8 cellular contexts compared by ENCODE assay signal in the genomic region with DNA sequence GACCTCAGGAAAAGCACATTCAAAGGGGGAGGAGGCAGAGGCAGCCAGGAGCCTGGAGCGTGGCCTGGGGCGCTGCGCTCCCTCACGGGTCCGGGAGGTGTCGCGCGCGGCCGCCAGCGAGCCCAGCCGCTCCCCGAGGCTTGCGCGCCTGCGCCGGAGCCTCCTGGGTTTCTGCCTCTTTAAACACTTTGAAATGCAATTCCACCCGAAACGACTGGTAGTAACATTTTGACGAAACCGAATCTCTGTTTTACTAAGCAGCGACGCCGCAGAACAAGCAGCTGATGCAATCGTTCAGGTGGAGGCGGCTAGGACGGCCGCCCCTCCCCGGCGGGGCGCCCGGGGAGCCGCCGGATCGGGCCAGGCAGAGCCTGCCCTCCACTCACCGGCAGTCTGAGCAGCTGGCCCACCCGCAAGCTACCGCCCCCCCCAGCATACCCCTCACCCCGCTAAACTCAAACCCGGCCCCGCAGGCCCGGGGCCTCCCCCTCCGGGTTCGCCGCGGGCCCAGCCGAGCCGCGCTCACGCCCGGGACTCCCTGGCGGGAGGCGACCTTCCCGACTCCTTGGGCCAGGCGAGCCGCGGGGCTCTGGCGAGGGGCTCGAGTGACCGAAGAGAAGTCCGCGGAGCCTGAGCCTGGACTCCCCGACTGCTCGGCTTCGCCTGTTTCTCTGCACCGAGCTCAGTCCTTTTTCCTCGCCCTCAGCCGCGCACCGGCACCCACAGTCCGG. TPM values are rescaled to one million over a fixed set of nuclear protein-coding genes. Genes with fewer than 3 reads are reported as not detected.
A peak's percentile ranks its signal among the peaks of the same experiment; 100 is the strongest.
DNase-seq lines count a peak whose midpoint lies in the region; ATAC-seq and TF ChIP-seq lines count a peak whose summit lies in the region.

No MANE protein-coding gene starts in this region.

- ATAC-seq in GM19467 (IDR thresholded peaks at IDR 0.05; ENCODE audit: unreplicated experiment), result peak; percentile 92

- no peak overlapping the region for H3K27ac Mint-ChIP-seq in activated naive CD4-positive, alpha-beta T cell treated with anti-CD3 and anti-CD28 coated beads for 36 hours

- CTCF ChIA-PET in RWPE1 (lab: Yijun Ruan, JAX), result interaction anchor here (0.6 to 0.7 kb wide), 7 partner anchors 14 to 534 kb away, joined by 3 to 5 read pairs (median 3); no protein-coding TSS in a partner anchor
- CTCF ChIA-PET in activated naive CD4-positive, alpha-beta T cell treated with anti-CD3 and anti-CD28 coated beads for 36 hours (lab: Charles Lee), result interaction anchor here (0.5 to 3.2 kb wide), 13 partner anchors 9 to 677 kb away, joined by 3 to 15 read pairs (median 4); no protein-coding TSS in a partner anchor

- H3K36me3 Mint-ChIP-seq in activated naive CD4-positive, alpha-beta T cell treated with anti-CD3 and anti-CD28 coated beads for 36 hours (ENCODE audit: low read depth), result no peaks in the 10 kb centered on the region

- peaks cover 31% of the 10 kb centered on the region for H3K4me1 Mint-ChIP-seq in activated naive CD4-positive, alpha-beta T cell treated with anti-CD3 and anti-CD28 coated beads for 36 hours (ENCODE audit: low read depth)

- H3K9me3 Mint-ChIP-seq in activated naive CD4-positive, alpha-beta T cell treated with anti-CD3 and anti-CD28 coated beads for 36 hours, result no peaks in the 10 kb centered on the region

- intact Hi-C loops in activated naive CD4-positive, alpha-beta T cell treated with anti-CD3 and anti-CD28 coated beads for 36 hours (cut with micrococcal nuclease), result loop anchor here (1.0 to 5.0 kb wide), 10 partner anchors 184 to 790 kb away; a partner anchor contains a TSS

- peak; percentile 82 for DNase-seq in COLO668 (lab: John Stamatoyannopoulos, UW; ENCODE audit: unreplicated experiment)
- peak; percentile 57 for DNase-seq in HK-2 (ENCODE audit: unreplicated experiment)
- peak; percentile 70 for DNase-seq in RWPE1 (ENCODE audit: low spot score)
- peak; percentile 88 for DNase-seq in activated naive CD4-positive, alpha-beta T cell treated with anti-CD3 and anti-CD28 coated beads for 36 hours
- DNase-seq in glomerular visceral epithelial cell (ENCODE audit: extremely low spot score), result peak; percentile 88
- DNase-seq in occipital lobe (lab: John Stamatoyannopoulos, UW), result peak; percentile 44
- DNase-seq in superior temporal gyrus (ENCODE audit: extremely low spot score), result peak; percentile 53

- TF ChIP-seq CTCF in RWPE1 (conservative IDR thresholded peaks at IDR 0.05; ENCODE audit: low read depth), result peak; percentile 92

- H3K27me3 Mint-ChIP-seq in activated naive CD4-positive, alpha-beta T cell treated with anti-CD3 and anti-CD28 coated beads for 36 hours (ENCODE audit: low read depth), result peaks cover 49% of the 10 kb centered on the region

- H3K4me3 Mint-ChIP-seq in activated naive CD4-positive, alpha-beta T cell treated with anti-CD3 and anti-CD28 coated beads for 36 hours, result peak overlapping the region; percentile 68

- H3K27ac ChIP-seq in RWPE1, result peak overlapping the region; percentile 99

- POLR2A ChIA-PET in RWPE1 (lab: Yijun Ruan, JAX; ENCODE audit: low non-redundant PET), result no interaction called here

RNA-seq across cellular contexts. Expression of a gene that starts 3.3 kb away (rescaled TPM):
- under 1 TPM; 0.15 to 0.38 TPM for total RNA-seq in activated naive CD4-positive, alpha-beta T cell treated with anti-CD3 and anti-CD28 coated beads for 36 hours
- total RNA-seq in occipital lobe, result 0.94 TPM

Comparison
In these comparisons a context has a peak if more than half of its experiments do, and no peak if none do; other contexts are left out.
1. Peak in every context shown above with its lines: DNase-seq, ATAC-seq and H3K27ac ChIP-seq.